ENCODE assay signal across 8 cellular contexts in the genomic region with DNA sequence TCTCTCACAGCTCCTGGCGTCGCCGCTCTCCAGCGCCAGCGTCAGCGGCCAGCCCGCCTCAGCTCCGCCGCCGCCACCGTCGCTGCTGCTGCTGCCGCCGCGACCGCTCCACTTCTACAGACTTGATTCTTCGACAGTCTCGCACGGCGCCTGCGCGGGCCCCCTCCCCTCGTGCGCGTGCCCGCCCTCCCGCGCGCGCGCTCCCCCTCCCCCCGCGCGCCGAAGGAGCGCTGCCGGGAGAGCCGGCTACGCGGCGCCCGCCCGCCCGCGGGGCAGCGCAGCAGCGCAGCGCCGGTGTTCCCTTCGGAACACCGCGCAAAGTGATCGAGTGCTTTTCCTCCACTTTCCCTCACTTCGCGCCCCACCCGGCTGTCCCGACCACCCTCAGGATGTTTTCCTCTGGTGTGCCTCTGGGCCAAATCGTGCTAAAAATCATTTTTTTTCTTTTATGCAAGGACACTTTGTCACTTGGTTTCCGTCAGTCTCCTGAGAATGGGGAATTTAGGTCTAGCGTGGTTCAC. TPM values are rescaled to one million over a fixed set of nuclear protein-coding genes. Genes with fewer than 3 reads are reported as not detected.
A peak's percentile ranks its signal among the peaks of the same experiment; 100 is the strongest.
DNase-seq lines count a peak whose midpoint lies in the region; ATAC-seq and TF ChIP-seq lines count a peak whose summit lies in the region.

A gene (minus strand): TSS at position 118 of the 521 bp plus-strand sequence. CDS start 684 bp downstream, outside the sequence.

- H3K27ac Mint-ChIP-seq in Caco-2 (ENCODE audit: unreplicated experiment), result peak within 1 kb of the TSS; percentile 98
- H3K27ac Mint-ChIP-seq in T-helper 17 cell, result peak within 1 kb of the TSS; percentile 100

- no peaks in the 10 kb centered on the region for H3K27me3 ChIP-seq in Caco-2 (replicated peaks; ENCODE audit: control insufficient read depth, insufficient read depth, low read length)
- no peaks in the 10 kb centered on the region for H3K27me3 ChIP-seq in prostate gland (replicated peaks; ENCODE audit: insufficient read depth)
- H3K27me3 ChIP-seq in aorta (ENCODE audit: control insufficient read depth in 1 of 2, insufficient read depth in 2 of 2, low read length in 1 of 2), result no peaks in the 10 kb centered on the region

- H3K27ac ChIP-seq in prostate gland, result peak within 1 kb of the TSS; percentile 100
- H3K27ac ChIP-seq in aorta (ENCODE audit: low read depth in 1 of 2, low read length in 2 of 2), result peak within 1 kb of the TSS; percentile 98 to 99

- BruUV-seq in Caco-2 (replicated peaks; lab: Mats Ljungman, UMichigan), result no TSS peak

- intact Hi-C loops in Caco-2 (cut with micrococcal nuclease; ENCODE audit: unreplicated experiment) (loop anchor here (5.0 to 10.0 kb wide), 4 partner anchors 67 to 895 kb away; a partner anchor contains a TSS), left ventricle myocardium superior (cut with micrococcal nuclease) (loop anchor here (5.0 kb wide), 2 partner anchors 112 to 472 kb away; no protein-coding TSS in a partner anchor), prostate gland (cut with DNase I) (loop anchor here (1.0 to 5.0 kb wide), 4 partner anchors 115 to 387 kb away; no protein-coding TSS in a partner anchor), aorta (cut with DNase I) (loop anchor here (1.0 to 5.0 kb wide), 6 partner anchors 114 to 467 kb away; no protein-coding TSS in a partner anchor)

- TF ChIP-seq POLR2A in prostate gland (IDR thresholded peaks at IDR 0.05), result peak; percentile 89

- POLR2A ChIA-PET in Caco-2 (lab: Charles Lee), result interaction anchor here (0.5 to 5.1 kb wide), 9 partner anchors 9 to 171 kb away, joined by 3 to 72 read pairs (median 25); no protein-coding TSS in a partner anchor

- H3K4me1 ChIP-seq in Caco-2 (peaks cover 26% of the 10 kb centered on the region), prostate gland (replicated peaks) (peaks cover 9% of the 10 kb centered on the region), aorta (ENCODE audit: control insufficient read depth in 1 of 2, insufficient read depth in 2 of 2, low read length in 2 of 2) (peaks cover 5% of the 10 kb centered on the region in 2 donors)

- CTCF ChIA-PET in Caco-2 (lab: Charles Lee), result interaction anchor here (1.7 kb wide), 1 partner anchor 12 kb away, joined by 4 read pairs; no protein-coding TSS in a partner anchor

- peaks cover 40% of the 10 kb centered on the region for H3K4me1 Mint-ChIP-seq in Caco-2 (ENCODE audit: low read depth, unreplicated experiment)
- H3K4me1 Mint-ChIP-seq in T-helper 17 cell, result peaks cover 58% of the 10 kb centered on the region

- peak within 1 kb of the TSS; percentile 92 for H3K4me3 Mint-ChIP-seq in Caco-2 (ENCODE audit: unreplicated experiment)
- peak within 1 kb of the TSS; percentile 93 for H3K4me3 Mint-ChIP-seq in T-helper 17 cell

- ATAC-seq in T-helper 17 cell (peak; percentile 12), left ventricle myocardium superior (peak; percentile 56), aorta (ENCODE audit: low FRiP score) (peak; percentile 62)

- H3K4me3 ChIP-seq in Caco-2 (ENCODE audit: low read depth, low read length), result peak within 1 kb of the TSS; percentile 82
- peak within 1 kb of the TSS; percentile 81 to 85 for H3K4me3 ChIP-seq in prostate gland
- peak within 1 kb of the TSS; percentile 89 to 92 for H3K4me3 ChIP-seq in aorta (ENCODE audit: low read length in 2 of 2)

- H3K36me3 Mint-ChIP-seq in Caco-2 (ENCODE audit: insufficient read depth, unreplicated experiment) (peaks cover 66% of the 10 kb centered on the region), T-helper 17 cell (ENCODE audit: low read depth) (peaks cover 5% of the 10 kb centered on the region)

- DNase-seq in Caco-2 (peak; percentile 86 to 92), H4 (ENCODE audit: low spot score) (peak; percentile 81), NCI-H1105 (lab: John Stamatoyannopoulos, UW) (peak; percentile 61), T-helper 17 cell (peak; percentile 76 to 81 (median 79)), amniotic stem cell (lab: John Stamatoyannopoulos, UW) (peak; percentile 58), left ventricle myocardium superior (peak; percentile 92), prostate gland (ENCODE audit: low spot score) (peak; percentile 81), aorta (peak; percentile 90 to 93)

- no peaks in the 10 kb centered on the region for H3K9me3 ChIP-seq in Caco-2
- H3K9me3 ChIP-seq in T-helper 17 cell (ENCODE audit: control insufficient read depth, low read length, poor library complexity, severe bottlenecking), result peaks cover 6% of the 10 kb centered on the region
- no peaks in the 10 kb centered on the region for H3K9me3 ChIP-seq in prostate gland
- no peaks in the 10 kb centered on the region for H3K9me3 ChIP-seq in aorta (ENCODE audit: control insufficient read depth, low read length)

- no peaks in the 10 kb centered on the region for H3K27me3 Mint-ChIP-seq in Caco-2 (ENCODE audit: insufficient read depth, unreplicated experiment)
- no peaks in the 10 kb centered on the region for H3K27me3 Mint-ChIP-seq in T-helper 17 cell

- no peaks in the 10 kb centered on the region for H3K9me3 Mint-ChIP-seq in Caco-2 (ENCODE audit: unreplicated experiment)

- WGBS in prostate gland, result under 1% methylated on average over 44 of the region's 60 CpGs
- WGBS in aorta, 2 donors, result 0% methylated on average over 18 to 60 of the region's 60 CpGs

- TF ChIP-seq CTCF in Caco-2 (IDR thresholded peaks at IDR 0.05; ENCODE audit: insufficient read depth in 1 of 2, low read depth in 1 of 2, low read length in 1 of 2, severe bottlenecking in 1 of 2, unreplicated experiment in 1 of 2) (no peak), prostate gland (IDR thresholded peaks at IDR 0.05) (peak in 1 of 4 experiments; percentile 15)

- peaks cover 7% of the 10 kb centered on the region for H3K36me3 ChIP-seq in Caco-2 (ENCODE audit: control insufficient read depth, insufficient read depth, low read length)
- H3K36me3 ChIP-seq in prostate gland, result peaks cover 0 to 9% of the 10 kb centered on the region in 2 donors
- peaks cover 0 to 4% of the 10 kb centered on the region in 2 donors for H3K36me3 ChIP-seq in aorta (ENCODE audit: control insufficient read depth in 1 of 2, insufficient read depth in 2 of 2, low read length in 1 of 2)

RNA-seq across cellular contexts. Expression of the gene that starts here (rescaled TPM):
- 129 and 135 TPM in 2 replicates for total RNA-seq in Caco-2 (2022)
- total RNA-seq in H4 (2014; rRNA removed; shearing (Covaris generic)), result 34.3 and 43.4 TPM in 2 replicates
- total RNA-seq in T-helper 17 cell, result 100 to 1,000 TPM; 463 to 482 TPM
- 124 TPM for total RNA-seq in left ventricle myocardium superior
- total RNA-seq in prostate gland, result 100 to 1,000 TPM; 111 to 124 TPM
- total RNA-seq in aorta, result 100 to 1,000 TPM in 1 of 2 donors, 10 to 100 TPM in 1; 90.6 to 148 TPM
- 100 to 1,000 TPM in 1 of 2 donors, 10 to 100 TPM in 1; 36.9 to 123 TPM for polyA plus RNA-seq in aorta

Comparison
In these comparisons a context has a peak if more than half of its experiments do, and no peak if none do; other contexts are left out.
1. Peak in every context shown above with its lines: DNase-seq, ATAC-seq, H3K4me3 ChIP-seq and H3K27ac ChIP-seq.
2. ATAC-seq: peak in every context shown above with its lines; median percentile 62 in aorta; 56 in left ventricle myocardium superior; 12 in T-helper 17 cell.